In the genomic region with DNA sequence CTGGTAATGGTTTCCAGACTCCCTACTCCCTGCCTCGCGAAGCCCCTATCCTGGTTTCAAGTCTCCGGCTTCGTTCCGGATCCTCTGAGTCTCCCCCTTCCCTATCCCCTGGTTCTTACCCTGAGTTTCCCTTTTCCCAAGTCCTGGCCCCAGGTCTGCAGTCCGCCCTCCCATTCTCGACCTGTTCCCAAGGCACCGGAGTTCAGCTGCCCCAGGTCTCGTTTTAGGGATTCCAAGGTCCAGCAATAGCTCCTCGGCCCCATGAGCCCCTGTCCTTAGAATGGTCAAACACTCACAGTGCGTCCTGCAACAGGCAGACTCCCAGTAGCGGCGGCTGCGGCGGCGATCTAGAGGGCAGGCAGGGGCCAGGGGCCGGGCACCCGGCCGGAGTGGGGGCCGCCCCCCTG, we compare ENCODE assay signal across 10 cellular contexts. TPM values are rescaled to one million over a fixed set of nuclear protein-coding genes. Genes with fewer than 3 reads are reported as not detected.
DNase-seq lines count a peak whose midpoint lies in the region; ATAC-seq, FAIRE-seq and TF ChIP-seq lines count a peak whose summit lies in the region.
"Had no signal": no experiment of that assay in that cellular context is flagged by ENCODE, and none has a peak within 500 bp of the region (broad histone marks: within the 10 kb centered on the region; RNA-seq: fewer than 3 reads in every experiment).

No MANE protein-coding gene starts in this region.

- no peak overlapping the region for H2BK5ac ChIP-seq in mesenchymal stem cell (ENCODE audit: low read depth, low read length, poor library complexity, severe bottlenecking)

- H3K4me3 ChIP-seq in choroid plexus epithelial cell (ENCODE audit: low read depth, low read length) (peak overlapping the region; percentile 72), mesenchymal stem cell (ENCODE audit: insufficient read depth in 1 of 2, low read depth in 1 of 2, low read length in 2 of 2) (peak overlapping the region; percentile 66 to 88), uterus (peak overlapping the region; percentile 42 to 43), small intestine (ENCODE audit: low read depth in 1 of 2, low read length in 2 of 2) (peak overlapping the region in 1 of 2 donors; percentile 51)

- H2AK5ac ChIP-seq in mesenchymal stem cell (ENCODE audit: low read length, severe bottlenecking), result no peak overlapping the region

- H2AFZ ChIP-seq in mesenchymal stem cell (ENCODE audit: low read depth, low read length), result no peak overlapping the region

- H3K4ac ChIP-seq in mesenchymal stem cell (ENCODE audit: low read depth in 1 of 2, low read length in 2 of 2), result no peak overlapping the region

- no peak overlapping the region for H2BK15ac ChIP-seq in mesenchymal stem cell (ENCODE audit: low read depth, poor library complexity, severe bottlenecking)

- intact Hi-C loops in Right ventricle myocardium superior (cut with DNase I) (no loop called here), Right ventricle myocardium inferior (cut with DNase I) (no loop called here), uterus (cut with DNase I; ENCODE audit: low total_unique reads) (no loop called here)

- H3K9me3 ChIP-seq in mesenchymal stem cell (ENCODE audit: control insufficient read depth, low read length) (no peaks in the 10 kb centered on the region), uterus (no peaks in the 10 kb centered on the region), small intestine (ENCODE audit: control insufficient read depth, low read depth) (no peaks in the 10 kb centered on the region)

- H4K8ac ChIP-seq in mesenchymal stem cell (ENCODE audit: low read length), result no peak overlapping the region

- TF ChIP-seq CTCF in choroid plexus epithelial cell (conservative IDR thresholded peaks at IDR 0.05; ENCODE audit: low read depth, low read length), result no peak
- TF ChIP-seq CTCF in uterus (IDR thresholded peaks at IDR 0.05), result no peak

- no peak for DNase-seq in Right ventricle myocardium superior
- no peak for DNase-seq in Right ventricle myocardium inferior (ENCODE audit: missing footprints)
- DNase-seq in choroid plexus epithelial cell (ENCODE audit: low read depth), result no peak
- peak; percentile 39 for DNase-seq in mesenchymal stem cell
- no peak for DNase-seq in uterus
- no peak for DNase-seq in stimulated activated CD4-positive, alpha-beta T cell treated with anti-CD3 and anti-CD28 coated beads, Interleukin-2, amount 100 ng/mL, for 48 hours
- no peak for DNase-seq in small intestine
- DNase-seq in cerebellum (ENCODE audit: low spot score), result no peak
- DNase-seq: DND-41 had no signal

- H3K27ac ChIP-seq in mesenchymal stem cell (ENCODE audit: low read length, poor library complexity, severe bottlenecking) (no peak overlapping the region), uterus (no peak overlapping the region), small intestine (ENCODE audit: low read depth in 1 of 2, low read length in 1 of 2) (no peak overlapping the region)

- peaks cover 22 to 34% of the 10 kb centered on the region in 2 experiments for H3K27me3 ChIP-seq in mesenchymal stem cell (ENCODE audit: control insufficient read depth in 1 of 2, insufficient read depth in 1 of 2, low read length in 2 of 2)
- H3K27me3 ChIP-seq in uterus, result no peaks in the 10 kb centered on the region
- peaks cover 0 to 10% of the 10 kb centered on the region in 2 donors for H3K27me3 ChIP-seq in small intestine (ENCODE audit: control insufficient read depth in 2 of 2, insufficient read depth in 2 of 2, low read length in 2 of 2)

- H3K36me3 ChIP-seq in mesenchymal stem cell (ENCODE audit: control insufficient read depth in 1 of 2, insufficient read depth in 2 of 2, low read depth in 1 of 2, low read length in 2 of 2) (no peaks in the 10 kb centered on the region), uterus (no peaks in the 10 kb centered on the region), small intestine (ENCODE audit: control insufficient read depth in 2 of 2, insufficient read depth in 2 of 2, low read length in 2 of 2) (no peaks in the 10 kb centered on the region)

- TF ChIP-seq POLR2A in uterus (IDR thresholded peaks at IDR 0.05), result no peak

- peak overlapping the region in 1 of 2 experiments; percentile 14 for H3K23ac ChIP-seq in mesenchymal stem cell (ENCODE audit: low read length in 2 of 2)

- H3K79me1 ChIP-seq in mesenchymal stem cell (replicated peaks; ENCODE audit: low read length, poor library complexity, severe bottlenecking), result peaks cover 5% of the 10 kb centered on the region

- peak overlapping the region; percentile 93 for H3K4me2 ChIP-seq in mesenchymal stem cell (ENCODE audit: low read length, poor library complexity, severe bottlenecking)

- H3K14ac ChIP-seq in mesenchymal stem cell (ENCODE audit: low read length in 2 of 2), result no peak overlapping the region

- H3K4me1 ChIP-seq in mesenchymal stem cell (ENCODE audit: control insufficient read depth, insufficient read depth, low read depth, low read length) (peaks cover 17% of the 10 kb centered on the region), uterus (peaks cover 0 to 8% of the 10 kb centered on the region in 2 donors), small intestine (ENCODE audit: control insufficient read depth in 2 of 2, insufficient read depth in 1 of 2, low read depth in 1 of 2, low read length in 1 of 2) (no peaks in the 10 kb centered on the region)

- H3K9ac ChIP-seq in mesenchymal stem cell (ENCODE audit: low read length), result peak overlapping the region; percentile 49

- no peak for FAIRE-seq in small intestine (lab: Jason Lieb, UNC)

- no peak overlapping the region for H4K91ac ChIP-seq in mesenchymal stem cell (ENCODE audit: low read length)

- peak overlapping the region in 1 of 2 experiments; percentile 64 for H3K18ac ChIP-seq in mesenchymal stem cell (ENCODE audit: low read depth in 1 of 2, low read length in 2 of 2)

- peak; percentile 31 for ATAC-seq in Right ventricle myocardium superior (ENCODE audit: poor library complexity)
- no peak for ATAC-seq in Right ventricle myocardium inferior

- H2BK12ac ChIP-seq in mesenchymal stem cell (ENCODE audit: low read length in 2 of 2), result no peak overlapping the region

- H2BK120ac ChIP-seq in mesenchymal stem cell (ENCODE audit: low read depth, low read length), result no peak overlapping the region

- WGBS in mesenchymal stem cell, result 3% methylated on average over 20 of the region's 20 CpGs
- WGBS in small intestine, 3 donors, result 1 to 5% (median 3%) methylated on average over 19 to 20 of the region's 20 CpGs

RNA-seq across cellular contexts. Expression of a gene that starts 0.3 kb away (rescaled TPM):
- total RNA-seq in Right ventricle myocardium superior (3.4 TPM), Right ventricle myocardium inferior (1.8 TPM), uterus (not detected), cerebellum (not detected)
- polyA plus RNA-seq in mesenchymal stem cell (2013, experiment 1 of 2), result 0.04 TPM
- polyA plus RNA-seq in mesenchymal stem cell (2013, experiment 2 of 2), result 0.04 TPM
- polyA plus RNA-seq in small intestine, result not detected
- total RNA-seq: ureter had no signal

RNA-seq across cellular contexts. Expression of a gene that starts 4.3 kb away (rescaled TPM):
- total RNA-seq in Right ventricle myocardium superior (41.4 TPM), Right ventricle myocardium inferior (44.0 TPM), uterus (10 to 100 TPM; 10.9 to 45.4 (median 23.9) TPM), cerebellum (26.0 TPM)
- polyA plus RNA-seq in mesenchymal stem cell (2013, experiment 1 of 2), result 28.8 TPM
- 26.0 TPM for polyA plus RNA-seq in mesenchymal stem cell (2013, experiment 2 of 2)
- polyA plus RNA-seq in small intestine, result 10 to 100 TPM; 13.2 to 20.4 (median 16.5) TPM

RNA-seq across cellular contexts. Expression of a gene that starts 14.9 kb away (rescaled TPM):
- total RNA-seq in Right ventricle myocardium superior (0.22 TPM), Right ventricle myocardium inferior (not detected), uterus (under 1 TPM in 1 of 4 donors, not detected in 3; 0.51 TPM), cerebellum (0.18 TPM)
- 0.12 TPM for polyA plus RNA-seq in mesenchymal stem cell (2013, experiment 1 of 2)
- polyA plus RNA-seq in mesenchymal stem cell (2013, experiment 2 of 2), result 0.25 TPM
- under 1 TPM in 1 of 3 donors, not detected in 2; 0.42 TPM for polyA plus RNA-seq in small intestine
